29 cellular contexts compared by ENCODE assay signal in the genomic region with DNA sequence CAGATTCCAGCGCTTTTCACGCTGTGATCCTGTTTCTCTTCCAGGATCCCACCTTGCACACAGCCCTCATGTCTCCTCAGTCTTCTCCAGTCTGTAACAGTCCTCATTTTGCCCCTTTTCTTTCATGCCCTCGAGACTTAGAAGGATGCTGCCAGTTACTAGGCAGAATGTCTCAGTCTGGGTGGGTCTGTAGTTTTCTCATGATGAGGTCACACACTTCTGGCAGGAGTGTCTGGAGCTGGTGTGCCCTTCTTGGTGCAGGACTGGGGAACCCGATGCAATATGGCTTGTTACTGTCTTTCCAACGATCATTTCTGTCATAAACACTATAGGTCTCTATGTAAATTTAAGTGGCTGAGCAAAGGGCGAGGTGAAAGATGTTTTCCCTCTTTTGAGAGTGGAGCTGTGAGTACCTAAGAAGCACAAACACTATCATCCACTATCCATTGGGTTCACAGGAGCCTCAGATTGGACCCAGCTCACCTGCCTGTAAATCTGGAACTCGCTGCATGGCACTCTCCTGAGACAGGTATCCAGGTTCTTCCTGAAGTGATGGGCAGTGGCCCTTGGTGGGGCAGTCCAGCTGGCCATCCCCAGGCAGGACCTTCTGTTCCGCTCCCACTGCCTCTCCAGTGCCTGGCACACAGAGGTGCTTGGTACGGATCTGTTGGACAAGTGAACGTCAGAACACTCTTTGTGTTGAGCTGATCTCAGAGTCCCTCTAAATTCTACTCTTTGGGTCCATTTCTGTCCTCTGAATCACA.
"Had no signal": no experiment of that assay in that cellular context is flagged by ENCODE, and none has a peak within 500 bp of the region (broad histone marks: within the 10 kb centered on the region; RNA-seq: fewer than 3 reads in every experiment).

No MANE protein-coding gene starts in this region.

- H3K9me3 ChIP-seq: ascending aorta, esophagus squamous epithelium, gastrocnemius medialis had no signal

- ATAC-seq: activated CD4-positive, alpha-beta T cell treated with anti-CD3 and anti-CD28 coated beads for 36 hours; activated naive CD4-positive, alpha-beta T cell treated with anti-CD3 and anti-CD28 coated beads, Interleukin-2, amount 50 U/mL, for 72 hours; activated T-cell treated with anti-CD3 and anti-CD28 coated beads, Interleukin-2, amount 50 U/mL, for 72 hours; foreskin keratinocyte; gastrocnemius medialis; heart left ventricle had no signal

- H3K27me3 ChIP-seq: ascending aorta, brain microvascular endothelial cell, esophagus squamous epithelium, foreskin keratinocyte, gastrocnemius medialis, heart left ventricle had no signal

- H3K27ac Mint-ChIP-seq: activated CD4-positive, alpha-beta memory T cell treated with anti-CD3 and anti-CD28 coated beads for 36 hours; activated CD4-positive, alpha-beta T cell treated with anti-CD3 and anti-CD28 coated beads for 36 hours; activated CD4-positive, alpha-beta T cell treated with anti-CD3 and anti-CD28 coated beads, Interleukin-2, amount 10 ng/mL, durations not matched to agents 24 days and 14 days; activated naive CD4-positive, alpha-beta T cell treated with anti-CD3 and anti-CD28 coated beads, Interleukin-2, amount 10 ng/mL, durations not matched to agents 7 days and 5 days; activated naive CD4-positive, alpha-beta T cell treated with anti-CD3 and anti-CD28 coated beads, Interleukin-2, amount 50 U/mL, for 72 hours; activated naive CD8-positive, alpha-beta T cell treated with anti-CD3 and anti-CD28 coated beads, Interleukin-2, amount 10 ng/mL, durations not matched to agents 7 days and 5 days; activated T-cell treated with anti-CD3 and anti-CD28 coated beads, Interleukin-2, amount 50 U/mL, for 24 hours; activated T-cell treated with anti-CD3 and anti-CD28 coated beads, Interleukin-2, amount 50 U/mL, for 72 hours; dendritic cell treated with granulocyte-macrophage colony-stimulating factor and Interleukin-4, amounts not matched to agents 40 ng/mL and 50 ng/mL, for 4 days had no signal

- H3K36me3 ChIP-seq: ascending aorta, brain microvascular endothelial cell, esophagus squamous epithelium, gastrocnemius medialis, heart left ventricle had no signal

- H3K27ac ChIP-seq: ascending aorta, brain microvascular endothelial cell, coronary artery, dorsolateral prefrontal cortex, esophagus squamous epithelium, foreskin keratinocyte, gastrocnemius medialis, heart left ventricle had no signal

- H3K4me3 ChIP-seq: ascending aorta, coronary artery, dorsolateral prefrontal cortex, esophagus squamous epithelium, gastrocnemius medialis, heart left ventricle had no signal

- FAIRE-seq: bronchial epithelial cell had no signal

- H3K27me3 Mint-ChIP-seq: activated CD4-positive, alpha-beta T cell treated with anti-CD3 and anti-CD28 coated beads for 36 hours; dendritic cell treated with granulocyte-macrophage colony-stimulating factor and Interleukin-4, amounts not matched to agents 40 ng/mL and 50 ng/mL, for 4 days had no signal

- H3K4me3 Mint-ChIP-seq: activated CD4-positive, alpha-beta memory T cell treated with anti-CD3 and anti-CD28 coated beads for 36 hours; activated CD4-positive, alpha-beta T cell treated with anti-CD3 and anti-CD28 coated beads for 36 hours; activated CD4-positive, alpha-beta T cell treated with anti-CD3 and anti-CD28 coated beads, Interleukin-2, amount 10 ng/mL, durations not matched to agents 24 days and 14 days; activated naive CD4-positive, alpha-beta T cell treated with anti-CD3 and anti-CD28 coated beads, Interleukin-2, amount 10 ng/mL, durations not matched to agents 7 days and 5 days; activated naive CD8-positive, alpha-beta T cell treated with anti-CD3 and anti-CD28 coated beads, Interleukin-2, amount 10 ng/mL, durations not matched to agents 7 days and 5 days; activated T-cell treated with anti-CD3 and anti-CD28 coated beads, Interleukin-2, amount 50 U/mL, for 24 hours; activated T-cell treated with anti-CD3 and anti-CD28 coated beads, Interleukin-2, amount 50 U/mL, for 72 hours; central memory CD8-positive, alpha-beta T cell; dendritic cell treated with granulocyte-macrophage colony-stimulating factor and Interleukin-4, amounts not matched to agents 40 ng/mL and 50 ng/mL, for 4 days had no signal

- H3K9me3 Mint-ChIP-seq: activated CD4-positive, alpha-beta memory T cell treated with anti-CD3 and anti-CD28 coated beads for 36 hours; activated CD4-positive, alpha-beta T cell treated with anti-CD3 and anti-CD28 coated beads, Interleukin-2, amount 10 ng/mL, durations not matched to agents 24 days and 14 days; activated naive CD4-positive, alpha-beta T cell treated with anti-CD3 and anti-CD28 coated beads, Interleukin-2, amount 10 ng/mL, durations not matched to agents 7 days and 5 days; activated naive CD4-positive, alpha-beta T cell treated with anti-CD3 and anti-CD28 coated beads, Interleukin-2, amount 50 U/mL, for 72 hours; activated naive CD8-positive, alpha-beta T cell treated with anti-CD3 and anti-CD28 coated beads, Interleukin-2, amount 10 ng/mL, durations not matched to agents 7 days and 5 days; activated T-cell treated with anti-CD3 and anti-CD28 coated beads, Interleukin-2, amount 50 U/mL, for 24 hours; central memory CD8-positive, alpha-beta T cell had no signal

- H3K36me3 Mint-ChIP-seq: activated CD4-positive, alpha-beta memory T cell treated with anti-CD3 and anti-CD28 coated beads for 36 hours; activated naive CD4-positive, alpha-beta T cell treated with anti-CD3 and anti-CD28 coated beads, Interleukin-2, amount 10 ng/mL, durations not matched to agents 7 days and 5 days; activated naive CD8-positive, alpha-beta T cell treated with anti-CD3 and anti-CD28 coated beads, Interleukin-2, amount 10 ng/mL, durations not matched to agents 7 days and 5 days had no signal

- DNase-seq: activated CD4-positive, alpha-beta memory T cell treated with anti-CD3 and anti-CD28 coated beads for 36 hours; activated CD4-positive, alpha-beta T cell treated with anti-CD3 and anti-CD28 coated beads for 36 hours; activated CD4-positive, alpha-beta T cell treated with anti-CD3 and anti-CD28 coated beads, Interleukin-2, amount 10 ng/mL, durations not matched to agents 24 days and 14 days; activated CD4-positive, CD25-positive, alpha-beta regulatory T cell; activated CD4-positive, CD25-positive, alpha-beta regulatory T cell treated with anti-CD3 and anti-CD28 coated beads, Interleukin-2, amount 50 U/mL, for 72 hours; activated CD8-positive, alpha-beta memory T cell treated with anti-CD3 and anti-CD28 coated beads, Interleukin-2, amount 50 U/mL, for 48 hours; activated gamma-delta T cell; activated naive CD4-positive, alpha-beta T cell; activated naive CD4-positive, alpha-beta T cell treated with anti-CD3 and anti-CD28 coated beads, Interleukin-2, amount 10 ng/mL, durations not matched to agents 7 days and 5 days; activated naive CD8-positive, alpha-beta T cell treated with anti-CD3 and anti-CD28 coated beads, Interleukin-2, amount 10 ng/mL, durations not matched to agents 7 days and 5 days; activated T-cell treated with anti-CD3 and anti-CD28 coated beads for 4 hours; activated T-cell treated with anti-CD3 and anti-CD28 coated beads, Interleukin-2, amount 50 U/mL, for 24 hours; activated T-cell treated with anti-CD3 and anti-CD28 coated beads, Interleukin-2, amount 50 U/mL, for 72 hours; brain microvascular endothelial cell; dorsolateral prefrontal cortex; effector memory CD4-positive, alpha-beta T cell; erythroblast; esophagus squamous epithelium; foreskin keratinocyte; gastrocnemius medialis; glutamatergic neuron; heart left ventricle; T-helper 2 cell had no signal

- H3K4me1 Mint-ChIP-seq: activated CD4-positive, alpha-beta T cell treated with anti-CD3 and anti-CD28 coated beads for 36 hours; activated CD4-positive, alpha-beta T cell treated with anti-CD3 and anti-CD28 coated beads, Interleukin-2, amount 10 ng/mL, durations not matched to agents 24 days and 14 days; activated naive CD4-positive, alpha-beta T cell treated with anti-CD3 and anti-CD28 coated beads, Interleukin-2, amount 10 ng/mL, durations not matched to agents 7 days and 5 days; activated naive CD8-positive, alpha-beta T cell treated with anti-CD3 and anti-CD28 coated beads, Interleukin-2, amount 10 ng/mL, durations not matched to agents 7 days and 5 days; central memory CD8-positive, alpha-beta T cell had no signal

- H3K4me1 ChIP-seq: ascending aorta, esophagus squamous epithelium, foreskin keratinocyte, gastrocnemius medialis had no signal
